In genomic region chr17:58005031-58005727, GRCh38 we compare ENCODE assay signal across 8 cellular contexts. TPM values are rescaled to one million over a fixed set of nuclear protein-coding genes. Genes with fewer than 3 reads are reported as not detected.
DNase-seq lines count a peak whose midpoint lies in the region; ATAC-seq, FAIRE-seq and TF ChIP-seq lines count a peak whose summit lies in the region.

No MANE protein-coding gene starts in this region.

- H4K20me1 ChIP-seq in DOHH2 (ENCODE audit: control insufficient read depth, insufficient read depth, low read depth, low read length) = peaks cover 40% of the 10 kb centered on the region

- 22 to 25% methylated on average over 12 of the region's 12 CpGs for WGBS in pancreas, 2 donors

- H3K4me1 ChIP-seq in DOHH2 (ENCODE audit: control insufficient read depth, low read length) (peaks cover 56% of the 10 kb centered on the region), pancreas (peaks cover 13 to 39% (median 28%) of the 10 kb centered on the region in 3 donors)
- H3K4me1 ChIP-seq in effector memory CD4-positive, alpha-beta T cell (ENCODE audit: control insufficient read depth, insufficient read depth, low read length, poor library complexity, severe bottlenecking) = peaks cover 23% of the 10 kb centered on the region

- H3K4me3 ChIP-seq in DOHH2 (ENCODE audit: low read length) (peak overlapping the region; percentile 100), NB4 (ENCODE audit: low read depth, low read length) (peak overlapping the region; percentile 90), pancreas (peak overlapping the region in 3 of 4 donors; percentile 69 to 96 (median 92))
- peak overlapping the region; percentile 99 for H3K4me3 ChIP-seq in effector memory CD4-positive, alpha-beta T cell (ENCODE audit: insufficient read depth, low read depth, low read length, poor library complexity, severe bottlenecking)

- TF ChIP-seq POLR2A in NB4 (IDR thresholded peaks at IDR 0.05; ENCODE audit: extremely low read depth, insufficient read length) = no peak

- intact Hi-C loops in pancreas (cut with DNase I) = no loop called here

- DNase-seq in NB4 (ENCODE audit: low read depth) (peak; percentile 59), pancreas (no peak), HK-2 (ENCODE audit: unreplicated experiment) (no peak)
- no peak for DNase-seq in effector memory CD4-positive, alpha-beta T cell

- peaks cover 73% of the 10 kb centered on the region for H3F3A ChIP-seq in DOHH2 (ENCODE audit: control insufficient read depth, insufficient read depth)

- no peak for TF ChIP-seq CTCF in DOHH2 (IDR thresholded peaks at IDR 0.05; ENCODE audit: low read depth, low read length, poor library complexity, severe bottlenecking)
- no peak for TF ChIP-seq CTCF in NB4 (IDR thresholded peaks at IDR 0.05; ENCODE audit: low read depth, low read length)
- TF ChIP-seq CTCF in pancreas (IDR thresholded peaks at IDR 0.05) = no peak

- ATAC-seq in pancreas = no peak
- no peak for ATAC-seq in esophagus mucosa
- ATAC-seq in GM21423 (IDR thresholded peaks at IDR 0.05; ENCODE audit: unreplicated experiment) = no peak
- no peak for ATAC-seq in HG03159 (IDR thresholded peaks at IDR 0.05; ENCODE audit: unreplicated experiment)

- H3K27ac ChIP-seq in DOHH2 (ENCODE audit: low read depth, low read length) (0 out of 2 replicates have a peak overlapping the region, but pooled peaks have one; percentile 94), pancreas (no peak overlapping the region)
- peak overlapping the region; percentile 98 for H3K27ac ChIP-seq in effector memory CD4-positive, alpha-beta T cell (ENCODE audit: insufficient read depth, low read length, poor library complexity, severe bottlenecking)

- H3K79me2 ChIP-seq in DOHH2 (ENCODE audit: control insufficient read depth, low read length) = peaks cover 69% of the 10 kb centered on the region

- no peaks in the 10 kb centered on the region for H3K9me2 ChIP-seq in DOHH2 (replicated peaks; ENCODE audit: control insufficient read depth, low read length)

- H3K36me3 ChIP-seq in DOHH2 (ENCODE audit: control insufficient read depth, low read length) (peaks cover 72% of the 10 kb centered on the region), pancreas (peaks cover 0 to 37% (median 4%) of the 10 kb centered on the region in 3 donors)
- H3K36me3 ChIP-seq in effector memory CD4-positive, alpha-beta T cell (ENCODE audit: control insufficient read depth, insufficient read depth, low read length) = peaks cover 37% of the 10 kb centered on the region

- FAIRE-seq in pancreas (lab: Jason Lieb, UNC) = no peak

- H3K27me3 ChIP-seq in DOHH2 (ENCODE audit: control insufficient read depth, low read length) (peaks cover 2% of the 10 kb centered on the region; the same call in 1 of the 2 replicates), pancreas (no peaks in the 10 kb centered on the region)
- H3K27me3 ChIP-seq in effector memory CD4-positive, alpha-beta T cell (replicated peaks; ENCODE audit: control insufficient read depth, insufficient read depth, low read length, poor library complexity, severe bottlenecking) = no peaks in the 10 kb centered on the region

- H3K9me3 ChIP-seq in DOHH2 (ENCODE audit: control insufficient read depth, insufficient read depth, low read length) = no peaks in the 10 kb centered on the region
- H3K9me3 ChIP-seq in effector memory CD4-positive, alpha-beta T cell (ENCODE audit: control insufficient read depth, low read length) = no peaks in the 10 kb centered on the region
- no peaks in the 10 kb centered on the region for H3K9me3 ChIP-seq in pancreas

- H3K4me2 ChIP-seq in DOHH2 (ENCODE audit: low read length) = peak overlapping the region; percentile 99

RNA-seq across cellular contexts. Expression of gene SRSF1, which starts 1.9 kb away (rescaled TPM):
- total RNA-seq in pancreas (10 to 100 TPM; 37.5 to 95.2 (median 77.0) TPM), esophagus mucosa (129 TPM)
- polyA plus RNA-seq in pancreas = 10 to 100 TPM; 39.8 to 58.8 TPM

RNA-seq across cellular contexts. Expression of gene VEZF1, which starts 17.1 kb away (rescaled TPM):
- total RNA-seq in pancreas = 10 to 100 TPM; 20.1 to 41.6 (median 25.8) TPM
- polyA plus RNA-seq in pancreas = 10 to 100 TPM; 11.7 to 21.0 TPM
- 22.2 TPM for total RNA-seq in esophagus mucosa

RNA-seq across cellular contexts. Expression of gene CUEDC1, which starts 50.0 kb away (rescaled TPM):
- 10 to 100 TPM; 16.5 to 22.5 (median 21.2) TPM for total RNA-seq in pancreas
- polyA plus RNA-seq in pancreas = 10 to 100 TPM; 26.4 to 30.4 TPM
- total RNA-seq in esophagus mucosa = 23.8 TPM

Comparison
In these comparisons a context has a peak if more than half of its experiments do, and no peak if none do; other contexts are left out.
1. H3K27ac ChIP-seq: peak in DOHH2 (single experiment) and effector memory CD4-positive, alpha-beta T cell (single experiment); none in pancreas (0 of 4).
2. Peak in every context shown above with its lines, with median percentiles within 50 percentile points of each other: H3K4me3 ChIP-seq.